In genomic region chr12:19130224-19131019, GRCh38 we compare ENCODE assay signal across 8 cellular contexts.
DNase-seq lines count a peak whose midpoint lies in the region; ATAC-seq and TF ChIP-seq lines count a peak whose summit lies in the region.

No MANE protein-coding gene starts in this region.

- ATAC-seq in GM21619 (IDR thresholded peaks at IDR 0.05; ENCODE audit: unreplicated experiment) (no peak), HG02884 (IDR thresholded peaks at IDR 0.05; ENCODE audit: unreplicated experiment) (no peak)

- DNase-seq in CMK (ENCODE audit: low read depth) (peak; percentile 30), SW480 (ENCODE audit: low spot score) (peak; percentile 57), cerebellar cortex (ENCODE audit: low spot score) (peak; percentile 45), left kidney (ENCODE audit: low read depth, low spot score) (peak; percentile 83)
- DNase-seq in stimulated activated CD4-positive, alpha-beta T cell treated with anti-CD3 and anti-CD28 coated beads, Interleukin-4, amount 100 ng/mL, for 1 hour = peak; percentile 2

- CTCF ChIA-PET in HEK293 (lab: Yijun Ruan, JAX) = interaction anchor here (0.6 kb wide), 1 partner anchor 56 kb away, joined by 3 read pairs; no protein-coding TSS in a partner anchor

- H3K27ac ChIP-seq in HEK293 (ENCODE audit: extremely low read depth, low read depth, low read length) = peak overlapping the region; percentile 84

- POLR2A ChIA-PET in HEK293 (lab: Yijun Ruan, JAX) = interaction anchor here (1.1 to 1.6 kb wide), 2 partner anchors 12 to 366 kb away, joined by 3 to 5 read pairs; no protein-coding TSS in a partner anchor

- H3K4me1 ChIP-seq in HEK293 (ENCODE audit: control insufficient read depth, insufficient read depth, low read length) = peaks cover 28% of the 10 kb centered on the region

- no peaks in the 10 kb centered on the region for H3K9me3 ChIP-seq in HEK293 (ENCODE audit: control insufficient read depth, insufficient read depth, low read depth, low read length)

- peak overlapping the region; percentile 99 for H3K4me3 ChIP-seq in HEK293 (ENCODE audit: low read depth, low read length)

- H3K36me3 ChIP-seq in HEK293 (ENCODE audit: control insufficient read depth in 2 of 2, insufficient read depth in 1 of 2, low read length in 2 of 2) = peaks cover 0 to 9% of the 10 kb centered on the region in 2 experiments; a peak in 1 of 3 replicates

- TF ChIP-seq CTCF in HEK293 (tag by site-specific recombination; IDR thresholded peaks at IDR 0.05) = no peak

TF ChIP-seq in HEK293, 187 proteins besides CTCF, POLR2A, EP300 and RAD21 (continues in another document):
- TF ChIP-seq ZNF19 (tag by site-specific recombination; IDR thresholded peaks at IDR 0.05; ENCODE audit: low read depth) (no peak), SCRT2 (tag by site-specific recombination; IDR thresholded peaks at IDR 0.05) (no peak), ZXDB (tag by site-specific recombination; IDR thresholded peaks at IDR 0.05) (no peak), ZBTB8A (tag by site-specific recombination; IDR thresholded peaks at IDR 0.05) (peak; percentile 86), KLF1 (tag by site-specific recombination; IDR thresholded peaks at IDR 0.05) (no peak; the same call in 1 of the 2 replicates), ZIC2 (tag by site-specific recombination; IDR thresholded peaks at IDR 0.05) (peak; percentile 97), KLF8 (tag by site-specific recombination; IDR thresholded peaks at IDR 0.05) (no peak; the same call in 1 of the 2 replicates), MEIS1 (CRISPR knock-in tag; IDR thresholded peaks at IDR 0.05; ENCODE audit: borderline replicate concordance) (no peak), ZNF701 (tag by site-specific recombination; IDR thresholded peaks at IDR 0.05) (no peak), ZNF521 (tag by site-specific recombination; IDR thresholded peaks at IDR 0.05) (no peak), ZSCAN5A (tag by site-specific recombination; IDR thresholded peaks at IDR 0.05) (no peak), ZBTB7A (tag by site-specific recombination; IDR thresholded peaks at IDR 0.05; ENCODE audit: low read depth) (0 out of 2 replicates have a peak, but pooled peaks have one; percentile 17), ZNF48 (tag by site-specific recombination; IDR thresholded peaks at IDR 0.05) (no peak), BCL11A (tag by site-specific recombination; IDR thresholded peaks at IDR 0.05; ENCODE audit: low read depth) (no peak), ZNF530 (tag by site-specific recombination; IDR thresholded peaks at IDR 0.05; ENCODE audit: low read depth) (no peak), ZNF596 (tag by site-specific recombination; IDR thresholded peaks at IDR 0.05) (no peak), ZBTB10 (tag by site-specific recombination; IDR thresholded peaks at IDR 0.05) (no peak), ZNF175 (tag by site-specific recombination; IDR thresholded peaks at IDR 0.05) (no peak), ZNF791 (tag by site-specific recombination; IDR thresholded peaks at IDR 0.05) (no peak), OSR2 (tag by site-specific recombination; IDR thresholded peaks at IDR 0.05) (peak; percentile 91), ZNF645 (tag by site-specific recombination; IDR thresholded peaks at IDR 0.05) (no peak), ZNF654 (tag by site-specific recombination; IDR thresholded peaks at IDR 0.05; ENCODE audit: low read depth) (no peak), ZNF26 (tag by site-specific recombination; IDR thresholded peaks at IDR 0.05) (no peak), PATZ1 (tag by site-specific recombination; IDR thresholded peaks at IDR 0.05) (peak; percentile 90), BCL11B (tag by site-specific recombination; IDR thresholded peaks at IDR 0.05; ENCODE audit: low read depth) (no peak), ZNF350 (tag by site-specific recombination; IDR thresholded peaks at IDR 0.05) (no peak), ZEB2 (tag by site-specific recombination; IDR thresholded peaks at IDR 0.05) (peak; percentile 69), ZNF692 (tag by site-specific recombination; IDR thresholded peaks at IDR 0.05) (no peak; the same call in 1 of the 2 replicates), ZNF777 (tag by site-specific recombination; IDR thresholded peaks at IDR 0.05; ENCODE audit: borderline replicate concordance) (0 out of 2 replicates have a peak, but pooled peaks have one; percentile 36)

Comparison
In these comparisons a context has a peak if more than half of its experiments do, and no peak if none do; other contexts are left out.
1. DNase-seq: peak in every context shown above with its lines; median percentile 83 in left kidney; 57 in SW480; 45 in cerebellar cortex; 30 in CMK; 2 in stimulated activated CD4-positive, alpha-beta T cell treated with anti-CD3 and anti-CD28 coated beads, Interleukin-4, amount 100 ng/mL, for 1 hour.